Comparison of ENCODE assay signal across 17 cellular contexts in the genomic region with DNA sequence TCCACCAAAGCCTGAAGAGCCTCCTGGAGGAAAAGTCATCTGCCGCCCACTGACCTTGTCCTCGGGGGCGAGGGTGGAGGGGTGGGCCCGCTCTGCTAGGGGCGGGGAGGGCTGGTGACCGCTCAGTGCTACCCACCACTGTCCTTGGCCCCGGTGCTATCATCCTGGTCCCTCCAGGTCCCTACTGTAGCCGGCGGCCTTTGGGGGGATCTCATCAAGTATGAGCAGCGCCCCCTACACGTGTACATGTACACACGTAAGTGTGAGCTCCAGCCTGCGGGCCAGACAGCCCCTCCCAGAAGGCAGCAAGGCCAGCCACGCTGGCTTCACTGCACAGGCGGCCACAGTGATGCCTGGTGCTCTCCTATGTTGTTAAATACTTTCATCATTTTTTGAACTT. TPM values are rescaled to one million over a fixed set of nuclear protein-coding genes. Genes with fewer than 3 reads are reported as not detected.
DNase-seq lines count a peak whose midpoint lies in the region; TF ChIP-seq lines count a peak whose summit lies in the region.
"Had no signal": no experiment of that assay in that cellular context is flagged by ENCODE, and none has a peak within 500 bp of the region (broad histone marks: within the 10 kb centered on the region; RNA-seq: fewer than 3 reads in every experiment).

No MANE protein-coding gene starts in this region.

- in situ Hi-C loops in brain microvascular endothelial cell (cut with HindIII; ENCODE audit: low pct_ligation_motif_present, low sequenced_read_pairs) = loop anchor here (5.0 kb wide), 1 partner anchor 84 kb away; no protein-coding TSS in a partner anchor

- no peak overlapping the region for H3K27ac Mint-ChIP-seq in progenitor cell of endocrine pancreas
- H3K27ac Mint-ChIP-seq: activated naive CD8-positive, alpha-beta T cell had no signal

- no peaks in the 10 kb centered on the region for H3K27me3 ChIP-seq in brain microvascular endothelial cell (replicated peaks)
- H3K27me3 ChIP-seq: transverse colon had no signal

- no peaks in the 10 kb centered on the region for H3K27me3 Mint-ChIP-seq in progenitor cell of endocrine pancreas
- H3K27me3 Mint-ChIP-seq: activated naive CD8-positive, alpha-beta T cell had no signal

- peaks cover 44% of the 10 kb centered on the region for H3K36me3 ChIP-seq in brain microvascular endothelial cell (replicated peaks)
- H3K36me3 ChIP-seq: transverse colon had no signal

- H3K27ac ChIP-seq in brain microvascular endothelial cell = no peak overlapping the region
- H3K27ac ChIP-seq: transverse colon had no signal

- H3K36me3 Mint-ChIP-seq in progenitor cell of endocrine pancreas (ENCODE audit: insufficient read depth) = peaks cover 1% of the 10 kb centered on the region
- H3K36me3 Mint-ChIP-seq: activated naive CD8-positive, alpha-beta T cell had no signal

- DNase-seq in NOMO-1 treated with DMSO at 0.1 percent for 48 hours (lab: John Stamatoyannopoulos, UW; ENCODE audit: unreplicated experiment) = peak; percentile 21
- no peak for DNase-seq in NOMO-1 (lab: John Stamatoyannopoulos, UW; ENCODE audit: unreplicated experiment in 2 of 2)
- peak; percentile 79 for DNase-seq in NAMALWA (ENCODE audit: low spot score)
- no peak for DNase-seq in brain microvascular endothelial cell
- no peak for DNase-seq in progenitor cell of endocrine pancreas (ENCODE audit: low spot score, unreplicated experiment)
- no peak for DNase-seq in activated T-cell treated with anti-CD3 and anti-CD28 coated beads, Interleukin-2, amount 50 U/mL, for 48 hours
- no peak for DNase-seq in stimulated activated CD4-positive, alpha-beta T cell treated with anti-CD3 and anti-CD28 coated beads, Interleukin-4, amount 100 ng/mL, for 1 hour
- DNase-seq in NCI-H2029 (lab: John Stamatoyannopoulos, UW) = no peak
- DNase-seq: 8988T; Calu3; GOT3; mesendoderm; NCI-H1048; NCI-H524 treated with DMSO at 0.1 percent for 48 hours; stimulated activated CD4-positive, alpha-beta T cell treated with anti-CD3 and anti-CD28 coated beads, Interleukin-12 subunit alpha, Interleukin-12 subunit beta, amount 100 ng/mL, for 4 hours; transverse colon had no signal

- no peak overlapping the region for H3K4me3 ChIP-seq in brain microvascular endothelial cell (ENCODE audit: low read depth, low read length)
- H3K4me3 ChIP-seq: transverse colon had no signal

- no peaks in the 10 kb centered on the region for H3K4me1 Mint-ChIP-seq in progenitor cell of endocrine pancreas (ENCODE audit: low read depth)

- no peak overlapping the region for H3K4me3 Mint-ChIP-seq in progenitor cell of endocrine pancreas (ENCODE audit: low read depth)
- H3K4me3 Mint-ChIP-seq: activated naive CD8-positive, alpha-beta T cell had no signal

- no peaks in the 10 kb centered on the region for H3K9me3 Mint-ChIP-seq in progenitor cell of endocrine pancreas (ENCODE audit: low read depth)

- TF ChIP-seq CTCF in brain microvascular endothelial cell (IDR thresholded peaks at IDR 0.05; ENCODE audit: low read depth, low read length, missing control alignments) (peak; percentile 26), progenitor cell of endocrine pancreas (IDR thresholded peaks at IDR 0.05; ENCODE audit: unreplicated experiment) (peak; percentile 24)

RNA-seq across cellular contexts. Expression of gene TTYH3, which starts 19.6 kb away (rescaled TPM):
- total RNA-seq in progenitor cell of endocrine pancreas = 166 and 170 TPM in 2 replicates

RNA-seq across cellular contexts. Expression of gene AMZ1, which starts 36.7 kb away (rescaled TPM):
- total RNA-seq in progenitor cell of endocrine pancreas = 0.07 and 0.19 TPM in 2 replicates

Comparison
In these comparisons a context has a peak if more than half of its experiments do, and no peak if none do; other contexts are left out.
1. DNase-seq: peak in NOMO-1 treated with DMSO at 0.1 percent for 48 hours (single experiment) and NAMALWA (single experiment); none in NOMO-1 (0 of 2), brain microvascular endothelial cell (single experiment), progenitor cell of endocrine pancreas (single experiment), activated T-cell treated with anti-CD3 and anti-CD28 coated beads, Interleukin-2, amount 50 U/mL, for 48 hours (0 of 2), stimulated activated CD4-positive, alpha-beta T cell treated with anti-CD3 and anti-CD28 coated beads, Interleukin-4, amount 100 ng/mL, for 1 hour (single experiment) and NCI-H2029 (single experiment).